In genomic region chr4:110780538-110780937, GRCh38 we compare ENCODE assay signal across 26 cellular contexts.
"Had no signal": no experiment of that assay in that cellular context is flagged by ENCODE, and none has a peak within 500 bp of the region (broad histone marks: within the 10 kb centered on the region; RNA-seq: fewer than 3 reads in every experiment).

No MANE protein-coding gene starts in this region.

- H3K27me3 ChIP-seq: breast epithelium, heart left ventricle, neutrophil, ovary, right lobe of liver, tibial nerve had no signal

- H3K9me3 ChIP-seq: breast epithelium, heart left ventricle, neutrophil, ovary, tibial nerve had no signal

- DNase-seq: activated CD4-positive, alpha-beta memory T cell treated with anti-CD3 and anti-CD28 coated beads, Interleukin-2, amount 10 ng/mL, durations not matched to agents 7 days and 5 days; activated CD4-positive, alpha-beta T cell treated with anti-CD3 and anti-CD28 coated beads for 1 hour; activated CD4-positive, alpha-beta T cell treated with anti-CD3 and anti-CD28 coated beads, Interleukin-2, amount 10 ng/mL, durations not matched to agents 7 days and 5 days; activated CD8-positive, alpha-beta memory T cell treated with anti-CD3 and anti-CD28 coated beads, Interleukin-2, amount 50 U/mL, for 48 hours; activated naive CD8-positive, alpha-beta T cell treated with anti-CD3 and anti-CD28 coated beads, Interleukin-2, amount 50 U/mL, for 24 hours; activated T-cell treated with anti-CD3 and anti-CD28 coated beads, Interleukin-2, amount 50 U/mL, for 4 hours; amygdala; central memory CD4-positive, alpha-beta T cell; endodermal cell; foreskin fibroblast; heart left ventricle; hypothalamus; immature natural killer cell; kidney; left colon; naive B cell; nephron progenitor cell; ovary; right lobe of liver; stimulated activated CD4-positive, alpha-beta T cell treated with anti-CD3 and anti-CD28 coated beads, Interleukin-2, amount 100 ng/mL, for 48 hours; stimulated activated naive CD4-positive, alpha-beta T cell treated with Interleukin-2 at 50 U/mL for 16 hours had no signal

- H3K27ac ChIP-seq: breast epithelium, heart left ventricle, neutrophil, ovary, right lobe of liver, tibial nerve had no signal

- H3K36me3 ChIP-seq: breast epithelium, heart left ventricle, neutrophil, ovary, right lobe of liver, tibial nerve had no signal

- H3K4me1 ChIP-seq: breast epithelium, heart left ventricle, right lobe of liver, tibial nerve had no signal

- H3K4me3 ChIP-seq: breast epithelium, heart left ventricle, ovary, right lobe of liver, tibial nerve had no signal

- ATAC-seq: activated naive CD8-positive, alpha-beta T cell treated with anti-CD3 and anti-CD28 coated beads, Interleukin-2, amount 50 U/mL, for 24 hours; activated T-cell treated with anti-CD3 and anti-CD28 coated beads, Interleukin-2, amount 50 U/mL, for 4 hours; activated T-helper 17 cell treated with anti-CD3 and anti-CD28 coated beads, Interleukin-2, amount 50 U/mL, for 72 hours; esophagus mucosa; heart left ventricle; left colon; right lobe of liver had no signal
